Comparison of ENCODE assay signal across 25 cellular contexts in genomic region chr17:7208754-7209460, GRCh38. TPM values are rescaled to one million over a fixed set of nuclear protein-coding genes. Genes with fewer than 3 reads are reported as not detected.
DNase-seq lines count a peak whose midpoint lies in the region; ATAC-seq and TF ChIP-seq lines count a peak whose summit lies in the region.
"Had no signal": no experiment of that assay in that cellular context is flagged by ENCODE, and none has a peak within 500 bp of the region (broad histone marks: within the 10 kb centered on the region; RNA-seq: fewer than 3 reads in every experiment).

No MANE protein-coding gene starts in this region.

- ATAC-seq in HG03135 (IDR thresholded peaks at IDR 0.05; ENCODE audit: unreplicated experiment) = no peak
- ATAC-seq: activated CD4-positive, CD25-positive, alpha-beta regulatory T cell treated with anti-CD3 and anti-CD28 coated beads, Interleukin-2, amount 50 U/mL, for 24 hours; activated T-cell treated with anti-CD3 and anti-CD28 coated beads, Interleukin-2, amount 50 U/mL, for 4 hours; naive thymus-derived CD4-positive, alpha-beta T cell; SK-N-SH treated with all-trans-retinoic acid at 6 μM for 48 hours had no signal

- peaks cover 3% of the 10 kb centered on the region for H3F3A ChIP-seq in smooth muscle cell (ENCODE audit: low read depth)
- no peaks in the 10 kb centered on the region for H3F3A ChIP-seq in MM.1S (ENCODE audit: insufficient read depth, low read length)

- peaks cover 20% of the 10 kb centered on the region for H3K36me3 ChIP-seq in WERI-Rb-1
- peaks cover 1% of the 10 kb centered on the region; the same call in 1 of the 2 replicates for H3K36me3 ChIP-seq in iPS-20b (ENCODE audit: insufficient read depth, low read depth, low read length)
- H3K36me3 ChIP-seq in smooth muscle cell (ENCODE audit: low read depth) = no peaks in the 10 kb centered on the region
- H3K36me3 ChIP-seq in MM.1S (replicated peaks; ENCODE audit: insufficient read depth, low read length) = no peaks in the 10 kb centered on the region
- H3K36me3 ChIP-seq: tibial artery had no signal

- TF ChIP-seq CTCF in WERI-Rb-1 (IDR thresholded peaks at IDR 0.05; ENCODE audit: low read depth, low read length) (no peak), smooth muscle cell (IDR thresholded peaks at IDR 0.05; ENCODE audit: borderline replicate concordance, insufficient read depth, poor library complexity, severe bottlenecking) (no peak), MM.1S (IDR thresholded peaks at IDR 0.05; ENCODE audit: low read length) (no peak)

- WGBS in smooth muscle cell (ENCODE audit: low lambda C conversion rate) = 52% methylated on average over 9 of the region's 9 CpGs

- no peak for DNase-seq in T-helper 1 cell
- DNase-seq in WERI-Rb-1 = peak; percentile 93
- DNase-seq in smooth muscle cell (lab: John Stamatoyannopoulos, UW; ENCODE audit: unreplicated experiment) = no peak
- no peak for DNase-seq in stimulated activated CD4-positive, alpha-beta T cell treated with anti-CD3 and anti-CD28 coated beads, Interleukin-4, amount 100 ng/mL, for 24 hours
- no peak for DNase-seq in MM.1S
- DNase-seq: activated CD8-positive, alpha-beta memory T cell treated with anti-CD3 and anti-CD28 coated beads for 24 hours; activated T-cell treated with anti-CD3 and anti-CD28 coated beads, Interleukin-2, amount 50 U/mL, for 4 hours; Caco-2; DND-41; GOT3; hippocampal formation; naive thymus-derived CD4-positive, alpha-beta T cell; NCI-H1105 treated with DMSO at 0.1 percent for 48 hours; RPMI8226; stimulated activated CD4-positive, alpha-beta T cell treated with anti-CD3 and anti-CD28 coated beads, Interleukin-1b, Interleukin-23, amount 100 ng/mL, for 48 hours; stimulated activated naive CD4-positive, alpha-beta T cell treated with Interleukin-2 at 50 U/mL for 16 hours; T1000; tibial artery had no signal

- H3K4me1 Mint-ChIP-seq in T-helper 1 cell treated with Interleukin-12 subunit alpha and Interleukin-12 subunit beta and Interleukin-4 antibody, amounts not matched to agents 30 μg/mL and 1 μg/mL, for 36 hours (ENCODE audit: low read depth) = peaks cover 42% of the 10 kb centered on the region

- H4K20me1 ChIP-seq in smooth muscle cell (ENCODE audit: low read depth) = peaks cover 82% of the 10 kb centered on the region
- H4K20me1 ChIP-seq in MM.1S (ENCODE audit: insufficient read depth, low read length) = no peaks in the 10 kb centered on the region

- H3K36me3 Mint-ChIP-seq in T-helper 1 cell treated with Interleukin-12 subunit alpha and Interleukin-12 subunit beta and Interleukin-4 antibody, amounts not matched to agents 30 μg/mL and 1 μg/mL, for 36 hours (ENCODE audit: low read depth) = peaks cover 5% of the 10 kb centered on the region
- H3K36me3 Mint-ChIP-seq: activated naive CD4-positive, alpha-beta T cell treated with anti-CD3 and anti-CD28 coated beads, Interleukin-2, amount 50 U/mL, for 24 hours had no signal

- H3K4me3 Mint-ChIP-seq in T-helper 1 cell treated with Interleukin-12 subunit alpha and Interleukin-12 subunit beta and Interleukin-4 antibody, amounts not matched to agents 30 μg/mL and 1 μg/mL, for 36 hours = no peak overlapping the region
- H3K4me3 Mint-ChIP-seq: activated naive CD4-positive, alpha-beta T cell treated with anti-CD3 and anti-CD28 coated beads, Interleukin-2, amount 50 U/mL, for 24 hours; activated T-cell treated with anti-CD3 and anti-CD28 coated beads, Interleukin-2, amount 50 U/mL, for 4 hours; naive thymus-derived CD4-positive, alpha-beta T cell had no signal

- H3K27ac Mint-ChIP-seq in T-helper 1 cell treated with Interleukin-12 subunit alpha and Interleukin-12 subunit beta and Interleukin-4 antibody, amounts not matched to agents 30 μg/mL and 1 μg/mL, for 36 hours = peak overlapping the region; percentile 45

- peak overlapping the region; percentile 59 for H3K4me3 ChIP-seq in WERI-Rb-1 (ENCODE audit: low read depth, low read length)
- peak overlapping the region; percentile 66 for H3K4me3 ChIP-seq in iPS-20b (ENCODE audit: low read length)
- no peak overlapping the region for H3K4me3 ChIP-seq in smooth muscle cell
- no peak overlapping the region for H3K4me3 ChIP-seq in MM.1S (ENCODE audit: low read length)
- H3K4me3 ChIP-seq: tibial artery had no signal

- H3K9me3 Mint-ChIP-seq in T-helper 1 cell treated with Interleukin-12 subunit alpha and Interleukin-12 subunit beta and Interleukin-4 antibody, amounts not matched to agents 30 μg/mL and 1 μg/mL, for 36 hours = no peaks in the 10 kb centered on the region
- H3K9me3 Mint-ChIP-seq: activated naive CD4-positive, alpha-beta T cell treated with anti-CD3 and anti-CD28 coated beads, Interleukin-2, amount 50 U/mL, for 24 hours; activated T-cell treated with anti-CD3 and anti-CD28 coated beads, Interleukin-2, amount 50 U/mL, for 4 hours had no signal

- H2AFZ ChIP-seq in smooth muscle cell (ENCODE audit: low read depth) (no peak overlapping the region), MM.1S (ENCODE audit: low read length) (no peak overlapping the region)

- H3K4me1 ChIP-seq in iPS-20b (ENCODE audit: insufficient read depth, low read length) = peaks cover 30% of the 10 kb centered on the region; the same call in 1 of the 2 replicates
- peaks cover 47% of the 10 kb centered on the region for H3K4me1 ChIP-seq in smooth muscle cell (ENCODE audit: low read depth)
- peaks cover 6% of the 10 kb centered on the region for H3K4me1 ChIP-seq in MM.1S (ENCODE audit: low read length)
- H3K4me1 ChIP-seq: Caco-2 had no signal

- no peak overlapping the region for H3K4me2 ChIP-seq in smooth muscle cell
- H3K4me2 ChIP-seq in MM.1S (ENCODE audit: low read depth, low read length) = no peak overlapping the region

- H3K27ac ChIP-seq in WERI-Rb-1 (peak overlapping the region; percentile 97), iPS-20b (ENCODE audit: low read length) (peak overlapping the region; percentile 26), smooth muscle cell (ENCODE audit: low read depth) (peak overlapping the region; percentile 15), MM.1S (ENCODE audit: low read length) (no peak overlapping the region)
- H3K27ac ChIP-seq: 22Rv1, tibial artery had no signal

- H3K9me3 ChIP-seq in WERI-Rb-1 (ENCODE audit: severe bottlenecking) (no peaks in the 10 kb centered on the region), iPS-20b (ENCODE audit: insufficient read depth, low read depth, low read length) (no peaks in the 10 kb centered on the region), smooth muscle cell (replicated peaks; ENCODE audit: low read depth) (no peaks in the 10 kb centered on the region), MM.1S (replicated peaks; ENCODE audit: insufficient read depth, low read length) (no peaks in the 10 kb centered on the region)
- H3K9me3 ChIP-seq: Caco-2, tibial artery had no signal

- H3K9me2 ChIP-seq in MM.1S (replicated peaks; ENCODE audit: insufficient read depth, low read length) = no peaks in the 10 kb centered on the region

- H3K27me3 Mint-ChIP-seq in T-helper 1 cell treated with Interleukin-12 subunit alpha and Interleukin-12 subunit beta and Interleukin-4 antibody, amounts not matched to agents 30 μg/mL and 1 μg/mL, for 36 hours (ENCODE audit: low read depth) = peaks cover 22% of the 10 kb centered on the region
- H3K27me3 Mint-ChIP-seq: activated naive CD4-positive, alpha-beta T cell treated with anti-CD3 and anti-CD28 coated beads, Interleukin-2, amount 50 U/mL, for 24 hours had no signal

- H3K27me3 ChIP-seq in WERI-Rb-1 (ENCODE audit: insufficient read depth, low read depth, severe bottlenecking) (no peaks in the 10 kb centered on the region), iPS-20b (ENCODE audit: insufficient read depth, low read length) (no peaks in the 10 kb centered on the region), smooth muscle cell (ENCODE audit: low read depth) (no peaks in the 10 kb centered on the region), MM.1S (replicated peaks; ENCODE audit: insufficient read depth, low read length) (peaks cover 83% of the 10 kb centered on the region)

- H3K79me2 ChIP-seq in smooth muscle cell (ENCODE audit: low read depth) (peaks cover 61% of the 10 kb centered on the region), MM.1S (ENCODE audit: low read length) (no peaks in the 10 kb centered on the region)

- H3K9ac ChIP-seq in iPS-20b (ENCODE audit: low read depth, low read length) (peak overlapping the region; percentile 50; the same call in 1 of the 2 replicates), smooth muscle cell (ENCODE audit: low read depth) (no peak overlapping the region), MM.1S (ENCODE audit: low read length) (no peak overlapping the region)

RNA-seq across cellular contexts. Expression of gene DLG4, which starts 10.7 kb away (rescaled TPM):
- total RNA-seq in smooth muscle cell = 9.4 and 12.3 TPM in 2 replicates
- polyA plus RNA-seq in smooth muscle cell = 2.3 and 4.2 TPM in 2 replicates

RNA-seq across cellular contexts. Expression of gene ACADVL, which starts 10.8 kb away (rescaled TPM):
- total RNA-seq in smooth muscle cell = 136 and 185 TPM in 2 replicates
- polyA plus RNA-seq in smooth muscle cell = 331 and 541 TPM in 2 replicates

RNA-seq across cellular contexts. Expression of gene DVL2, which starts 25.4 kb away (rescaled TPM):
- 26.1 and 31.8 TPM in 2 replicates for total RNA-seq in smooth muscle cell
- 46.7 and 49.6 TPM in 2 replicates for polyA plus RNA-seq in smooth muscle cell

RNA-seq across cellular contexts. Expression of gene ASGR1, which starts 29.7 kb away (rescaled TPM):
- total RNA-seq in smooth muscle cell = 1.2 and 3.6 TPM in 2 replicates
- polyA plus RNA-seq in smooth muscle cell = 4.2 and 11.0 TPM in 2 replicates
- polyA plus RNA-seq: naive thymus-derived CD4-positive, alpha-beta T cell had no signal

RNA-seq across cellular contexts. Expression of gene PHF23, which starts 30.4 kb away (rescaled TPM):
- 41.6 and 48.5 TPM in 2 replicates for total RNA-seq in smooth muscle cell
- 33.8 and 46.5 TPM in 2 replicates for polyA plus RNA-seq in smooth muscle cell

Comparison
In these comparisons a context has a peak if more than half of its experiments do, and no peak if none do; other contexts are left out.
1. H3K4me3 ChIP-seq: peak in WERI-Rb-1 (single experiment) and iPS-20b (single experiment); none in smooth muscle cell (single experiment) and MM.1S (single experiment).